In the genomic region with DNA sequence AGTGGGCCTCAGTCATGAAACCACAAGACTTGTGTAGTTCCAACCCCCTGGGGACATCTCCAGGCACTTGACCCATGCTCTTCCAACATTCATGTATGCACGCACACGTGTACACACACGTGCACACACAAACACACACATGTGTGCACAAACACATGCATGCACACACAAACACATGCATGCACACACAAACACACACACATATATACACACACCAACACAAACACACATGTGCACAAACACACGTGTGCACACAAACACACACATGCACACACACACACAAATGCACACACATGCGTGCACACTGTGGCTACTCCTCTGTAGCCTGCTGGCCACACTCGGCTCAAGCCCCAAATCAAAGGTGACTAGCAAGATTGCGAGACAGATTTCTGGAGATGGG, we compare ENCODE assay signal across 22 cellular contexts. TPM values are rescaled to one million over a fixed set of nuclear protein-coding genes. Genes with fewer than 3 reads are reported as not detected.
A peak's percentile ranks its signal among the peaks of the same experiment; 100 is the strongest.
DNase-seq lines count a peak whose midpoint lies in the region; ATAC-seq, FAIRE-seq and TF ChIP-seq lines count a peak whose summit lies in the region.
"Had no signal": no experiment of that assay in that cellular context is flagged by ENCODE, and none has a peak within 500 bp of the region (broad histone marks: within the 10 kb centered on the region; RNA-seq: fewer than 3 reads in every experiment).

No MANE protein-coding gene starts in this region.

- H2AK5ac ChIP-seq in H1 (ENCODE audit: low read depth, low read length): no peak overlapping the region
- no peak overlapping the region for H2AK5ac ChIP-seq in neuronal stem cell (ENCODE audit: low read depth, low read length)

- WGBS in H1 (ENCODE audit: extremely low coverage in 1 of 2, insufficient coverage in 1 of 2, insufficient read length in 1 of 2, insufficient replicate concordance in 2 of 2, low coverage in 1 of 2, low lambda C conversion rate in 2 of 2, missing lambda C conversion rate in 1 of 2), 2 experiments: 87% methylated on average over 7 of the region's 7 CpGs; no CpG with 5 or more reads in 1 of the 2 experiments
- WGBS in neuronal stem cell (ENCODE audit: extremely low coverage in 2 of 2, insufficient read length in 2 of 2, insufficient replicate concordance in 1 of 2), 2 donors: no CpG with 5 or more reads among the region's 7 CpGs

- H3K9me2 ChIP-seq in Karpas-422 (replicated peaks; ENCODE audit: insufficient read depth, low read length): no peaks in the 10 kb centered on the region

- no peak for TF ChIP-seq EP300 in H1 (IDR thresholded peaks at IDR 0.05; ENCODE audit: borderline replicate concordance in 1 of 2, low read depth in 2 of 2, low read length in 2 of 2)

- no peak overlapping the region for H2BK15ac ChIP-seq in H1 (ENCODE audit: low read length)
- no peak overlapping the region for H2BK15ac ChIP-seq in neuronal stem cell (ENCODE audit: low read length)

- TF ChIP-seq RAD21 in H1 (IDR thresholded peaks at IDR 0.05 in 1 of 2, conservative IDR thresholded peaks at IDR 0.05 in 1 of 2; ENCODE audit: low read depth in 2 of 2, low read length in 2 of 2): no peak

- peak overlapping the region; percentile 98 for H3K27ac ChIP-seq in RWPE1
- no peak overlapping the region for H3K27ac ChIP-seq in H1 (ENCODE audit: low read depth, low read length)
- no peak overlapping the region for H3K27ac ChIP-seq in neuronal stem cell (replicated peaks; ENCODE audit: low read length)
- H3K27ac ChIP-seq in Karpas-422 (ENCODE audit: low read length): no peak overlapping the region

- no peak overlapping the region for H3K56ac ChIP-seq in H1 (replicated peaks; ENCODE audit: insufficient read length, low read depth, low read length)

- H3K4ac ChIP-seq in H1 (replicated peaks; ENCODE audit: insufficient read length, low read depth, low read length): no peak overlapping the region
- H3K4ac ChIP-seq in neuronal stem cell (ENCODE audit: low read length): no peak overlapping the region

- H3K9ac ChIP-seq in H1 (replicated peaks in 1 of 4; ENCODE audit: extremely low read depth in 1 of 4, low read depth in 3 of 4, low read length in 3 of 4) (no peak overlapping the region), neuronal stem cell (ENCODE audit: low read depth, low read length, poor library complexity) (no peak overlapping the region), Karpas-422 (ENCODE audit: low read length) (no peak overlapping the region)

- no peak overlapping the region for H3K23ac ChIP-seq in H1 (ENCODE audit: insufficient read length)
- peak overlapping the region; percentile 35 for H3K23ac ChIP-seq in neuronal stem cell (ENCODE audit: low read depth, low read length, poor library complexity)

- H3K4me3 ChIP-seq in H1 (ENCODE audit: extremely low read depth in 1 of 4, insufficient read depth in 2 of 4, low read depth in 3 of 4, low read length in 4 of 4) (no peak overlapping the region), neuronal stem cell (ENCODE audit: low read length in 2 of 2) (peak overlapping the region in 1 of 2 donors; percentile 49), Karpas-422 (ENCODE audit: low read length) (no peak overlapping the region)

- H2BK120ac ChIP-seq in H1 (replicated peaks; ENCODE audit: low read depth, low read length) (no peak overlapping the region), neuronal stem cell (ENCODE audit: low read depth, low read length) (no peak overlapping the region)

- H2AFZ ChIP-seq in H1 (ENCODE audit: low read length) (no peak overlapping the region), neuronal stem cell (ENCODE audit: low read length) (no peak overlapping the region), Karpas-422 (ENCODE audit: low read length) (no peak overlapping the region)

- TF ChIP-seq POLR2A in H1 (IDR thresholded peaks at IDR 0.05; ENCODE audit: control extremely low read depth in 1 of 2, low read depth in 2 of 2, low read length in 2 of 2): no peak

- FAIRE-seq in HTR-8/SVneo (lab: Jason Lieb, UNC) (peak; percentile 95), H1 (lab: Jason Lieb, UNC) (no peak)
- FAIRE-seq: GM12891, GM18507 had no signal

- peak overlapping the region; percentile 61; the same call in 1 of the 2 replicates for H2BK20ac ChIP-seq in H1 (ENCODE audit: low read length)

- H4K91ac ChIP-seq in H1 (replicated peaks; ENCODE audit: insufficient read length, low read length) (no peak overlapping the region), neuronal stem cell (ENCODE audit: low read depth, low read length, poor library complexity) (no peak overlapping the region)

- H3K9me3 ChIP-seq in H1 (ENCODE audit: insufficient read depth in 2 of 2, low read depth in 1 of 2, low read length in 1 of 2) (peaks cover 4 to 6% of the 10 kb centered on the region in 2 experiments; a peak in 2 of 4 replicates), neuronal stem cell (replicated peaks in 1 of 2; ENCODE audit: control insufficient read depth in 2 of 2, insufficient read depth in 1 of 2, low read depth in 1 of 2, low read length in 2 of 2) (peaks cover 0 to 5% of the 10 kb centered on the region in 2 donors), Karpas-422 (ENCODE audit: low read length) (no peaks in the 10 kb centered on the region)

- POLR2A ChIA-PET in RWPE1 (lab: Yijun Ruan, JAX; ENCODE audit: low non-redundant PET) (no interaction called here), H1 (lab: Charles Lee; ENCODE audit: partially characterized antibody) (no interaction called here)

- CTCF ChIA-PET in RWPE1 (lab: Yijun Ruan, JAX): no interaction called here
- CTCF ChIA-PET in H1 (lab: Charles Lee; ENCODE audit: partially characterized antibody): no interaction called here

- no peak for DNase-seq in HTR-8/SVneo (ENCODE audit: insufficient read length, low spot score)
- no peak for DNase-seq in RWPE1 (ENCODE audit: low spot score)
- no peak for DNase-seq in H1 (ENCODE audit: low read depth in 1 of 2, low spot score in 2 of 2)
- DNase-seq in neuronal stem cell (ENCODE audit: low spot score): no peak
- no peak for DNase-seq in activated T-cell treated with anti-CD3 and anti-CD28 coated beads for 4 hours
- DNase-seq in Karpas-422: no peak
- no peak for DNase-seq in stimulated activated CD4-positive, alpha-beta T cell treated with anti-CD3 and anti-CD28 coated beads, Interleukin-1b, Interleukin-23, amount 100 ng/mL, for 48 hours
- DNase-seq: C1 segment of cervical spinal cord; Calu3; CD4-positive, alpha-beta memory T cell; COR-L47; DMS53; DMS79 treated with DMSO at 0.1 percent for 48 hours; GF-D8; GOT3; H7; HCEC 1CT had no signal

- H2BK5ac ChIP-seq in H1 (ENCODE audit: low read depth, low read length) (no peak overlapping the region), neuronal stem cell (ENCODE audit: low read length) (no peak overlapping the region)

- H2BK12ac ChIP-seq in H1 (ENCODE audit: low read depth, low read length) (peak overlapping the region; percentile 71; the same call in 1 of the 2 replicates), neuronal stem cell (ENCODE audit: low read length) (no peak overlapping the region)

- no peaks in the 10 kb centered on the region for H3K79me2 ChIP-seq in H1 (ENCODE audit: control insufficient read depth in 1 of 2, insufficient read depth in 2 of 2, low read length in 2 of 2)
- no peaks in the 10 kb centered on the region for H3K79me2 ChIP-seq in Karpas-422 (ENCODE audit: low read length)

- H3K4me2 ChIP-seq in H1 (ENCODE audit: insufficient read depth in 1 of 2, low read depth in 2 of 2, low read length in 2 of 2): no peak overlapping the region
- no peak overlapping the region for H3K4me2 ChIP-seq in neuronal stem cell (ENCODE audit: insufficient read depth, low read length, poor library complexity, severe bottlenecking)
- no peak overlapping the region for H3K4me2 ChIP-seq in Karpas-422 (ENCODE audit: low read depth, low read length, poor library complexity, severe bottlenecking)

- ATAC-seq in HG03045 (IDR thresholded peaks at IDR 0.05; ENCODE audit: unreplicated experiment): no peak

- H3K4me1 ChIP-seq in H1 (replicated peaks in 1 of 4; ENCODE audit: control insufficient read depth in 3 of 4, insufficient read depth in 4 of 4, low read length in 3 of 4) (no peaks in the 10 kb centered on the region), neuronal stem cell (ENCODE audit: control insufficient read depth in 2 of 2, insufficient read depth in 1 of 2, low read depth in 1 of 2, low read length in 2 of 2) (peaks cover 0 to 12% of the 10 kb centered on the region in 2 donors), Karpas-422 (ENCODE audit: low read length) (no peaks in the 10 kb centered on the region)

- H3K18ac ChIP-seq in H1 (ENCODE audit: extremely low read depth, low read length) (no peak overlapping the region), neuronal stem cell (ENCODE audit: low read length) (no peak overlapping the region)

- H3K14ac ChIP-seq in H1 (ENCODE audit: insufficient read length) (no peak overlapping the region), neuronal stem cell (ENCODE audit: low read length) (peak overlapping the region; percentile 33)

- no peak for TF ChIP-seq CTCF in RWPE1 (conservative IDR thresholded peaks at IDR 0.05; ENCODE audit: low read depth)
- no peak for TF ChIP-seq CTCF in H1 (IDR thresholded peaks at IDR 0.05; ENCODE audit: control extremely low read depth in 1 of 3, insufficient read depth in 1 of 3, low read depth in 1 of 3, low read length in 3 of 3)

- H3K79me1 ChIP-seq in H1 (ENCODE audit: low read depth, low read length) (no peaks in the 10 kb centered on the region), neuronal stem cell (ENCODE audit: low read depth, low read length) (no peaks in the 10 kb centered on the region)

- H4K20me1 ChIP-seq in H1 (replicated peaks in 1 of 2; ENCODE audit: control insufficient read depth in 1 of 2, insufficient read depth in 2 of 2, low read length in 2 of 2) (no peaks in the 10 kb centered on the region), Karpas-422 (ENCODE audit: insufficient read depth, low read depth, low read length) (peaks cover 5% of the 10 kb centered on the region; the same call in 1 of the 2 replicates)

- H4K8ac ChIP-seq in H1 (ENCODE audit: extremely low read depth, insufficient read depth, low read length) (no peak overlapping the region), neuronal stem cell (ENCODE audit: low read depth, low read length) (peak overlapping the region; percentile 70)

- no peaks in the 10 kb centered on the region for H3K27me3 ChIP-seq in H1 (replicated peaks in 1 of 4; ENCODE audit: control insufficient read depth in 3 of 4, extremely low read depth in 1 of 4, insufficient read depth in 3 of 4, low read length in 3 of 4)
- peaks cover 0 to 9% (median 0%) of the 10 kb centered on the region in 3 experiments for H3K27me3 ChIP-seq in neuronal stem cell (ENCODE audit: control insufficient read depth in 3 of 3, insufficient read depth in 3 of 3, low read depth in 1 of 3, low read length in 3 of 3)
- H3K27me3 ChIP-seq in Karpas-422 (ENCODE audit: low read length): no peaks in the 10 kb centered on the region

- H3K36me3 ChIP-seq in H1 (ENCODE audit: control insufficient read depth in 2 of 4, insufficient read depth in 4 of 4, low read length in 3 of 4) (no peaks in the 10 kb centered on the region), neuronal stem cell (replicated peaks in 1 of 2; ENCODE audit: control insufficient read depth in 2 of 2, insufficient read depth in 2 of 2, low read length in 2 of 2) (no peaks in the 10 kb centered on the region), Karpas-422 (ENCODE audit: insufficient read depth, low read length) (no peaks in the 10 kb centered on the region)

- H3K23me2 ChIP-seq in H1 (ENCODE audit: low read depth, low read length): no peaks in the 10 kb centered on the region

- no peak overlapping the region for H4K5ac ChIP-seq in H1 (ENCODE audit: insufficient read length, low read depth, low read length)

RNA-seq across cellular contexts. Expression of a gene that starts 22.8 kb away (rescaled TPM):
- 0.13 TPM in 2 replicates for total RNA-seq in H1 (2021; fragmentation: NEBNext Ultra II Directional; extraction: Animal tissue kit (Norgen Biotek cat#: 25700))
- 0.21 and 0.24 TPM in 2 replicates for polyA plus RNA-seq in H1 (2011; rRNA removed)
- 0.28 TPM for polyA plus RNA-seq in H1 (2011; cell fraction: cytosol; rRNA removed)
- 0.30 TPM for polyA plus RNA-seq in H1 (2011; cell fraction: nucleus; rRNA removed)
- 0.20 to 0.33 TPM (median 0.26 TPM) in 4 replicates for polyA plus RNA-seq in H1 (2012, experiment 1 of 2)
- not detected for polyA plus RNA-seq in H1 (2012, experiment 2 of 2)
- polyA plus RNA-seq in H1 (2013, experiment 1 of 2): 0.20 TPM
- polyA plus RNA-seq in H1 (2013, experiment 2 of 2): 0.18 TPM
- polyA minus RNA-seq in H1 (2011; rRNA and poly(A)+ RNA removed): 1.3 and 1.8 TPM in 2 replicates
- 0.51 TPM for polyA minus RNA-seq in H1 (2011; cell fraction: cytosol; rRNA and poly(A)+ RNA removed)
- polyA minus RNA-seq in H1 (2011; cell fraction: nucleus; rRNA and poly(A)+ RNA removed): 0.70 TPM
- polyA plus RNA-seq in neuronal stem cell (2013, experiment 1 of 2): 0.32 TPM
- polyA plus RNA-seq in neuronal stem cell (2013, experiment 2 of 2): 0.32 TPM
- total RNA-seq in Karpas-422 (2014; rRNA removed; shearing (Covaris generic); ENCODE audit: low replicate concordance): not detected in 2 replicates
- total RNA-seq: CD4-positive, alpha-beta memory T cell; G401 had no signal
- polyA plus RNA-seq: CD4-positive, alpha-beta memory T cell had no signal

RNA-seq across cellular contexts. Expression of a gene that starts 28.6 kb away (rescaled TPM):
- not detected in 2 replicates for total RNA-seq in H1 (2021; fragmentation: NEBNext Ultra II Directional; extraction: Animal tissue kit (Norgen Biotek cat#: 25700))
- polyA plus RNA-seq in H1 (2011; rRNA removed): 0.17 and 0.27 TPM in 2 replicates
- 0.06 TPM for polyA plus RNA-seq in H1 (2011; cell fraction: cytosol; rRNA removed)
- 0.34 TPM for polyA plus RNA-seq in H1 (2011; cell fraction: nucleus; rRNA removed)
- polyA plus RNA-seq in H1 (2012, experiment 1 of 2): 0.15 TPM in 1 of 4 replicates, not detected in the others
- polyA plus RNA-seq in H1 (2012, experiment 2 of 2): not detected
- polyA plus RNA-seq in H1 (2013, experiment 1 of 2): 0.08 TPM
- 0.15 TPM for polyA plus RNA-seq in H1 (2013, experiment 2 of 2)
- not detected in 2 replicates for polyA minus RNA-seq in H1 (2011; rRNA and poly(A)+ RNA removed)
- 1.1 TPM for polyA minus RNA-seq in H1 (2011; cell fraction: cytosol; rRNA and poly(A)+ RNA removed)
- polyA minus RNA-seq in H1 (2011; cell fraction: nucleus; rRNA and poly(A)+ RNA removed): not detected
- 0.06 TPM for polyA plus RNA-seq in neuronal stem cell (2013, experiment 1 of 2)
- polyA plus RNA-seq in neuronal stem cell (2013, experiment 2 of 2): 0.10 TPM
- not detected in 2 replicates for total RNA-seq in Karpas-422 (2014; rRNA removed; shearing (Covaris generic); ENCODE audit: low replicate concordance)
- total RNA-seq: A673; Calu3; CD4-positive, alpha-beta memory T cell; G401 had no signal
- polyA plus RNA-seq: CD4-positive, alpha-beta memory T cell had no signal
